Comparison of ENCODE assay signal across 10 cellular contexts in the genomic region with DNA sequence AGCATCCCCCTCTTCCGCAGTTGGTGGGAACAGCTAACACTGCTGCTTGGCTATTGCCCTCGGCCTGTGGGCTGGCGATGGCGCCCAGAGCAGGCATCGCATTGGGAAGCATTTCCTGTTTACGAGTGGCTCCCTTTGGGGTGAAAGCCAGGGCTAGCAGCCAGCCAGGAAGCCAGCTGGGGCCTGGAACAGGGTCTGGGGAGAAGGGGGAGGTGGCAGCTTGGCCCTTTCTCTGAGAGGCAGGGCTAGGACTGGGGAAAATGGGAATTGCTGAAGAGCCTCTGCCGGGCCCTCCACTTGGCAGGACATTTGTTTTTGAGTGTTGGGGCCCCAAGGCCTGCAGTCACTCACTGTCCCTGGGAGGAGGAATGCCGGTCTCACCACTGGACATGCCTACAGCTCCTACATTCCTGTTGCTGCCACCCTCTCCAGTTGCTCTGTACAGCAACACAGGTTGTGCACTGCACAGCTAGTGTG. TPM values are rescaled to one million over a fixed set of nuclear protein-coding genes. Genes with fewer than 3 reads are reported as not detected.
A peak's percentile ranks its signal among the peaks of the same experiment; 100 is the strongest.
DNase-seq lines count a peak whose midpoint lies in the region; ATAC-seq and TF ChIP-seq lines count a peak whose summit lies in the region.
"Had no signal": no experiment of that assay in that cellular context is flagged by ENCODE, and none has a peak within 500 bp of the region (broad histone marks: within the 10 kb centered on the region; RNA-seq: fewer than 3 reads in every experiment).

No MANE protein-coding gene starts in this region.

- ATAC-seq in heart right ventricle (peak in 7 of 8 donors; percentile 4 to 52 (median 13)), psoas muscle (peak in 3 of 4 donors; percentile 7 to 19 (median 10)), GM21529 (IDR thresholded peaks at IDR 0.05; ENCODE audit: unreplicated experiment) (no peak), esophagus mucosa (no peak)

- intact Hi-C loops in heart right ventricle (cut with DNase I) = loop anchor here in 4 of 10 donors (5.0 to 10.0 kb wide), 3 partner anchors 49 to 79 kb away; no protein-coding TSS in a partner anchor
- intact Hi-C loops in psoas muscle (cut with DNase I) = no loop called here

- H3K27ac ChIP-seq in angular gyrus (ENCODE audit: low read depth, low read length) (peak overlapping the region; percentile 76), heart right ventricle (peak overlapping the region; percentile 70 to 94 (median 84)), psoas muscle (peak overlapping the region; percentile 86)

- TF ChIP-seq CTCF in heart right ventricle (IDR thresholded peaks at IDR 0.05) = no peak
- no peak for TF ChIP-seq CTCF in psoas muscle (IDR thresholded peaks at IDR 0.05)

- H3K36me3 ChIP-seq in heart right ventricle = no peaks in the 10 kb centered on the region
- peaks cover 0 to 4% of the 10 kb centered on the region in 2 donors for H3K36me3 ChIP-seq in psoas muscle (ENCODE audit: insufficient read depth in 1 of 2, low read depth in 1 of 2)

- H3K27me3 ChIP-seq in heart right ventricle (peaks cover 0 to 9% (median 0%) of the 10 kb centered on the region in 7 donors), psoas muscle (ENCODE audit: insufficient read depth in 3 of 3, low read length in 2 of 3) (no peaks in the 10 kb centered on the region)

- WGBS in heart right ventricle, 2 donors = 18 to 21% methylated on average over 8 of the region's 8 CpGs
- WGBS in psoas muscle, 3 donors = 8 to 20% (median 11%) methylated on average over 7 to 8 of the region's 8 CpGs

- H3K9me3 ChIP-seq in heart right ventricle = no peaks in the 10 kb centered on the region
- H3K9me3 ChIP-seq in psoas muscle = no peaks in the 10 kb centered on the region

- peak; percentile 10 for DNase-seq in COLO668 (lab: John Stamatoyannopoulos, UW; ENCODE audit: unreplicated experiment)
- peak in 1 of 2 donors; percentile 77 for DNase-seq in heart right ventricle
- peak; percentile 73 to 89 for DNase-seq in psoas muscle
- DNase-seq in activated CD8-positive, alpha-beta memory T cell treated with anti-CD3 and anti-CD28 coated beads for 24 hours = no peak
- DNase-seq in stimulated activated CD4-positive, alpha-beta T cell treated with anti-CD3 and anti-CD28 coated beads, Interleukin-15, amount 100 ng/mL, for 24 hours = no peak
- DNase-seq: GDM1, Karpas-422 had no signal

- H3K4me3 ChIP-seq in heart right ventricle = no peak overlapping the region
- no peak overlapping the region for H3K4me3 ChIP-seq in psoas muscle

- H3K4me1 ChIP-seq in heart right ventricle (peaks cover 64 to 91% (median 87%) of the 10 kb centered on the region in 9 donors), psoas muscle (peaks cover 86% of the 10 kb centered on the region)

RNA-seq across cellular contexts. Expression of gene MTSS2, which starts 2.5 kb away (rescaled TPM):
- total RNA-seq in heart right ventricle (100 to 1,000 TPM in 2 of 10 donors, 10 to 100 TPM in 8; 39.8 to 121 (median 62.1) TPM), psoas muscle (100 to 1,000 TPM; 104 to 166 (median 110) TPM), esophagus mucosa (32.8 TPM)
- polyA plus RNA-seq in heart right ventricle (10 to 100 TPM; 39.0 to 39.7 TPM), psoas muscle (100 to 1,000 TPM in 1 of 3 donors, 10 to 100 TPM in 2; 50.0 to 120 (median 94.3) TPM)

RNA-seq across cellular contexts. Expression of gene IL34, which starts 41.9 kb away (rescaled TPM):
- 1 to 10 TPM in 8 of 10 donors, under 1 TPM in 2; 0.37 to 4.4 (median 2.1) TPM for total RNA-seq in heart right ventricle
- 1 to 10 TPM in 1 of 2 donors, under 1 TPM in 1; 0.72 to 2.7 TPM for polyA plus RNA-seq in heart right ventricle
- 10 to 100 TPM in 2 of 4 donors, 1 to 10 TPM in 2; 6.5 to 18.5 (median 9.0) TPM for total RNA-seq in psoas muscle
- polyA plus RNA-seq in psoas muscle = 1 to 10 TPM in 2 of 3 donors, under 1 TPM in 1; 0.89 to 3.7 (median 2.2) TPM
- 7.9 TPM for total RNA-seq in esophagus mucosa

Comparison
In these comparisons a context has a peak if more than half of its experiments do, and no peak if none do; other contexts are left out.
1. DNase-seq: peak in COLO668 (single experiment) and psoas muscle (2 of 2); none in activated CD8-positive, alpha-beta memory T cell treated with anti-CD3 and anti-CD28 coated beads for 24 hours (single experiment) and stimulated activated CD4-positive, alpha-beta T cell treated with anti-CD3 and anti-CD28 coated beads, Interleukin-15, amount 100 ng/mL, for 24 hours (single experiment).
2. ATAC-seq: peak in heart right ventricle (7 of 8) and psoas muscle (3 of 4); none in GM21529 (single experiment) and esophagus mucosa (single experiment).
3. Peak in every context shown above with its lines, with median percentiles within 50 percentile points of each other: H3K27ac ChIP-seq.